ENCODE assay signal across 9 cellular contexts in the genomic region with DNA sequence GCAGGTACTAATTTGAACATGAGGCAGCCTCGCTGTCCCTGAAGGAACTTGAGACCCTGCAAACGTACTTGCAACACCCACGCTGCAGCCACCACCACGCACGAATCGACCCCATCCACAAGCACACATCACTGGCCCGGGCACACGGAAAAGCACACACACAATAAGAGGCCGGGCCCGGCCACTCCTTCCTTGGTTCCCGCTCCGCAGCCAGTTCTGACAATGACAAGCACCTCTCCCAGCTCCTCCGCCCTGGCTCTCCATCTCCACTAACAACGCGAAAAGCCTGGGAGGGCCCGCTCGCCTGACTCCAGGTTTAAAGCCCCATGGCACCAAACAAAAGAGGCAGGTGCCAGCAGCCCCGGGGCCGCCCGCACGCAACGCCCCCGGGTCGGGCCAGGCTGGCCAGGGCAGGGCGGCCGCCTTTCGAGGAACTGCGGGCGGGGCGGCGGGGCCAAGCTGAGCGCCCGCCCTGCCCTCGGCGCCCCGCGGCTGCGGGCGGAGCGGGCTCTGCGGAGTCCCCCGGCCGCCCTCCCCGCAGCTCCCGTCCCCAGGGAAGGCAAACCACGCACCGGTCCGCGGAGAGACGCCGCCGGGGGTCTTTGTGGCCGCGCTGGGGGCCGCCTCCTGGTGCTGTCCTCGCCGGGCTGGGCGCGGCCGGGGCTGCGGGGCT. TPM values are rescaled to one million over a fixed set of nuclear protein-coding genes. Genes with fewer than 3 reads are reported as not detected.
DNase-seq lines count a peak whose midpoint lies in the region; ATAC-seq and TF ChIP-seq lines count a peak whose summit lies in the region.
"Had no signal": no experiment of that assay in that cellular context is flagged by ENCODE, and none has a peak within 500 bp of the region (broad histone marks: within the 10 kb centered on the region; RNA-seq: fewer than 3 reads in every experiment).

No MANE protein-coding gene starts in this region.

- ATAC-seq in HG02642 (IDR thresholded peaks at IDR 0.05; ENCODE audit: poor library complexity, unreplicated experiment) = no peak
- no peak for ATAC-seq in HG03280 (IDR thresholded peaks at IDR 0.05; ENCODE audit: unreplicated experiment)

- no peak for TF ChIP-seq CTCF in KMS-11 (conservative IDR thresholded peaks at IDR 0.05; ENCODE audit: low read depth, low read length)
- TF ChIP-seq CTCF in VCaP (conservative IDR thresholded peaks at IDR 0.05) = no peak

- H3K27me3 ChIP-seq in KMS-11 (ENCODE audit: insufficient read depth, low read depth) = no peaks in the 10 kb centered on the region
- no peaks in the 10 kb centered on the region for H3K27me3 ChIP-seq in stomach smooth muscle (ENCODE audit: control insufficient read depth in 1 of 2, insufficient read depth in 2 of 2, low read length in 2 of 2)

- H4K20me1 ChIP-seq in KMS-11 (ENCODE audit: insufficient read depth) = no peaks in the 10 kb centered on the region

- peak overlapping the region; percentile 61 for H2AFZ ChIP-seq in KMS-11 (ENCODE audit: low read depth)

- no peaks in the 10 kb centered on the region for H3K9me3 ChIP-seq in stomach smooth muscle (ENCODE audit: control insufficient read depth in 2 of 2, low read length in 2 of 2)

- DNase-seq in cerebellum (ENCODE audit: low spot score) = no peak
- no peak for DNase-seq in stimulated activated CD4-positive, alpha-beta T cell treated with anti-CD3 and anti-CD28 coated beads, Interleukin-4, amount 100 ng/mL, for 24 hours
- DNase-seq: activated T-cell treated with anti-CD3 and anti-CD28 coated beads, Interleukin-2, amount 50 U/mL, for 4 hours had no signal

- H3K4me2 ChIP-seq in KMS-11 = no peak overlapping the region

- H3K9ac ChIP-seq in KMS-11 (no peak overlapping the region), stomach smooth muscle (ENCODE audit: low read length in 2 of 2) (peak overlapping the region in 1 of 2 donors; percentile 18)

- H3K36me3 ChIP-seq in KMS-11 (ENCODE audit: insufficient read depth) = no peaks in the 10 kb centered on the region
- no peaks in the 10 kb centered on the region for H3K36me3 ChIP-seq in stomach smooth muscle (ENCODE audit: control insufficient read depth in 2 of 2, insufficient read depth in 2 of 2, low read length in 2 of 2)

- H3K27ac ChIP-seq in KMS-11 (no peak overlapping the region), VCaP (peak overlapping the region; percentile 47; the same call in 1 of the 2 replicates), stomach smooth muscle (ENCODE audit: low read length) (no peak overlapping the region)

- H3K4me1 ChIP-seq in KMS-11 (ENCODE audit: low read depth, poor library complexity, severe bottlenecking) = no peaks in the 10 kb centered on the region
- peaks cover 5% of the 10 kb centered on the region for H3K4me1 ChIP-seq in stomach smooth muscle (ENCODE audit: control insufficient read depth, insufficient read depth, low read length)

- no peaks in the 10 kb centered on the region for H3K79me2 ChIP-seq in KMS-11 (ENCODE audit: insufficient read depth, low read depth)

- H3K4me3 ChIP-seq in KMS-11 (IDR thresholded peaks at IDR 0.05; ENCODE audit: insufficient read depth, low read depth, low read length) (no peak overlapping the region), iPS-11a (ENCODE audit: low read depth, low read length) (peak overlapping the region; percentile 71), stomach smooth muscle (ENCODE audit: low read length in 2 of 2) (peak overlapping the region; percentile 68 to 77)

RNA-seq across cellular contexts. Expression of a gene that starts 0.5 kb away (rescaled TPM):
- 283 TPM for total RNA-seq in cerebellum
- total RNA-seq: activated T-cell treated with anti-CD3 and anti-CD28 coated beads, Interleukin-2, amount 50 U/mL, for 4 hours had no signal
